Comparison of ENCODE assay signal across 8 cellular contexts in the genomic region with DNA sequence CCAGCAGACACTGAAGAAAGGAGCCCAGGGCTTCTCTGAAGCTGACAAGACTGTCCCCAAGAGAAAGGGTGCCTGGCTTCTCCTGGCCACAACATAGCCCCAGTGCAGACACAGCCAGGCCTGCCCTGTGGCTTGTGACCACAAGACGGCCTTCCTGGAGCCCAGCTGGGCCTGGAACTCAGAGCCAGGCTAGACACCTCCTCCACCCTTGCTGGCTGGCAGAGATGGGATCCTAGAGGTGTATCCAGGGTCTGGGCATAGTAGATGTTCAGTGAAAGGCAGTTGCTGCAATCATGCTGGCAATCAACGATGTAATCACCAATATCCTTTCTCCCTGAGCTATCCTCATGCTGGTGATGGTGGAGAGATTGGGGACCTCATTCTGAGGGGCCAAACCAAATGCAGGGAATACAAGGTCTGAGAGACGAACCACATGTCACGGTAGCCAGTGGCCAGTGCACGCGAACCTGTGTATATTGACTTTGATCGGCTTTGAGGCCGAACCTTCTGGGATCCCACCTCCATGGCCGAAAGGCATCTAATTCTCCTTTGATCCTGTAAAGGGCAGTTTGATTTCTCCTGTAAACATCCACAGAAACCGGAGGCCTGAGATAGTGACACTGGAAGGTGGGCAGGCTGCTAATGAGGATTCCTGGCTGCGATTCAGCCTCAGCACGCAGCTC.
DNase-seq lines count a peak whose midpoint lies in the region; ATAC-seq and TF ChIP-seq lines count a peak whose summit lies in the region.

No MANE protein-coding gene starts in this region.

- TF ChIP-seq CTCF in GM23338 (conservative IDR thresholded peaks at IDR 0.05; ENCODE audit: low read depth in 2 of 2) = no peak
- no peak for TF ChIP-seq CTCF in SK-N-SH (IDR thresholded peaks at IDR 0.05)
- no peak for TF ChIP-seq CTCF in fibroblast of lung (conservative IDR thresholded peaks at IDR 0.05 in 1 of 2, IDR thresholded peaks at IDR 0.05 in 1 of 2; ENCODE audit: low read depth in 1 of 2, low read length in 2 of 2)

- 0 out of 2 replicates have a peak, but pooled peaks cover 3% of the 10 kb centered on the region for H3K9me2 ChIP-seq in GM23338 (ENCODE audit: insufficient read depth)
- H3K9me2 ChIP-seq in SK-N-SH = no peaks in the 10 kb centered on the region

- H3K36me3 Mint-ChIP-seq in GM23338 (ENCODE audit: low read depth) = peaks cover 2% of the 10 kb centered on the region; the same call in 1 of the 3 replicates

- H3K27ac Mint-ChIP-seq in GM23338 = no peak overlapping the region

- peaks cover 3% of the 10 kb centered on the region; the same call in 1 of the 3 replicates for H3K9me3 Mint-ChIP-seq in GM23338

- H3K79me2 ChIP-seq in GM23338 (replicated peaks; ENCODE audit: insufficient read depth) (no peaks in the 10 kb centered on the region), SK-N-SH (ENCODE audit: insufficient read depth) (no peaks in the 10 kb centered on the region), fibroblast of lung (ENCODE audit: control insufficient read depth, insufficient read depth, low read length) (no peaks in the 10 kb centered on the region)

- no peak for TF ChIP-seq RAD21 in SK-N-SH (IDR thresholded peaks at IDR 0.05; ENCODE audit: low read length)

- H4K20me1 ChIP-seq in GM23338 (replicated peaks; ENCODE audit: insufficient read depth) (no peaks in the 10 kb centered on the region), SK-N-SH (ENCODE audit: insufficient read depth) (no peaks in the 10 kb centered on the region), fibroblast of lung (ENCODE audit: control insufficient read depth, extremely low read depth, insufficient read depth, low read length) (no peaks in the 10 kb centered on the region)

- DNase-seq in GM23338 (ENCODE audit: low spot score) (no peak), SK-N-SH (no peak), fibroblast of lung (ENCODE audit: low read depth in 2 of 2) (peak in 1 of 2 donors; percentile 40), NCI-H1105 (lab: John Stamatoyannopoulos, UW) (no peak), GDM1 (lab: John Stamatoyannopoulos, UW) (no peak), NCI-H510A (lab: John Stamatoyannopoulos, UW) (no peak)
- DNase-seq in effector CD4-positive, alpha-beta T cell = no peak

- H3K27ac ChIP-seq in GM23338 (ENCODE audit: low read depth) = no peak overlapping the region
- H3K27ac ChIP-seq in SK-N-SH (ENCODE audit: low read depth in 2 of 2, low read length in 1 of 2) = peak overlapping the region; percentile 60 to 86
- H3K27ac ChIP-seq in fibroblast of lung (ENCODE audit: insufficient read depth, low read length) = peak overlapping the region; percentile 97
- H3K27ac ChIP-seq in rectal smooth muscle tissue (ENCODE audit: low read depth, low read length) = no peak overlapping the region

- H3K36me3 ChIP-seq in GM23338 (ENCODE audit: insufficient read depth) = no peaks in the 10 kb centered on the region
- peaks cover 0 to 5% of the 10 kb centered on the region in 2 experiments for H3K36me3 ChIP-seq in SK-N-SH (replicated peaks in 1 of 2; ENCODE audit: control insufficient read depth in 1 of 2, insufficient read depth in 2 of 2, low read length in 1 of 2)
- H3K36me3 ChIP-seq in fibroblast of lung (ENCODE audit: control insufficient read depth, insufficient read depth, low read length) = no peaks in the 10 kb centered on the region
- no peaks in the 10 kb centered on the region for H3K36me3 ChIP-seq in rectal smooth muscle tissue (ENCODE audit: control insufficient read depth, insufficient read depth, low read length)

- H3K9me3 ChIP-seq in SK-N-SH = no peaks in the 10 kb centered on the region
- no peaks in the 10 kb centered on the region for H3K9me3 ChIP-seq in fibroblast of lung (ENCODE audit: control insufficient read depth, insufficient read depth, low read depth, low read length)

- H2AFZ ChIP-seq in GM23338 (peak overlapping the region; percentile 92), SK-N-SH (ENCODE audit: low read depth) (peak overlapping the region; percentile 86; the same call in 1 of the 2 replicates), fibroblast of lung (ENCODE audit: low read length) (peak overlapping the region; percentile 58)

- TF ChIP-seq EP300 in SK-N-SH (IDR thresholded peaks at IDR 0.05; ENCODE audit: borderline replicate concordance in 1 of 2, low read depth in 1 of 2, low read length in 1 of 2) = no peak

- H3F3A ChIP-seq in GM23338 (replicated peaks; ENCODE audit: low read depth) (no peaks in the 10 kb centered on the region), SK-N-SH (replicated peaks; ENCODE audit: insufficient read depth) (no peaks in the 10 kb centered on the region)

- peaks cover 21% of the 10 kb centered on the region for H3K4me1 Mint-ChIP-seq in GM23338

- H3K27me3 ChIP-seq in GM23338 (ENCODE audit: insufficient read depth) = no peaks in the 10 kb centered on the region
- no peaks in the 10 kb centered on the region for H3K27me3 ChIP-seq in SK-N-SH (ENCODE audit: insufficient read depth)
- H3K27me3 ChIP-seq in fibroblast of lung (ENCODE audit: control insufficient read depth, insufficient read depth, low read length) = no peaks in the 10 kb centered on the region
- no peaks in the 10 kb centered on the region for H3K27me3 ChIP-seq in rectal smooth muscle tissue (ENCODE audit: control insufficient read depth, insufficient read depth, low read length)

- 85% methylated on average over 8 of the region's 12 CpGs for WGBS in SK-N-SH (ENCODE audit: low lambda C conversion rate)

- POLR2A ChIA-PET in SK-N-SH (lab: Yijun Ruan, JAX) = interaction anchor here (0.8 to 1.9 kb wide), 4 partner anchors 10 to 132 kb away, joined by 3 to 5 read pairs (median 4); partner anchors contain the start of gene FAM120B

- H3K4me2 ChIP-seq in GM23338 (no peak overlapping the region), SK-N-SH (peak overlapping the region; percentile 66), fibroblast of lung (ENCODE audit: extremely low read depth, insufficient read depth, low read length) (peak overlapping the region; percentile 81)

- no peak overlapping the region for H3K4me3 ChIP-seq in GM23338
- H3K4me3 ChIP-seq in SK-N-SH (ENCODE audit: low read depth in 2 of 2, low read length in 1 of 2) = peak overlapping the region; percentile 14 to 33; a peak in 3 of 4 replicates
- peak overlapping the region in 1 of 4 experiments; percentile 12 for H3K4me3 ChIP-seq in fibroblast of lung (replicated peaks in 1 of 4; ENCODE audit: control extremely low read depth in 1 of 4, insufficient read depth in 1 of 4, low read depth in 3 of 4, low read length in 4 of 4)
- H3K4me3 ChIP-seq in rectal smooth muscle tissue (ENCODE audit: low read length) = peak overlapping the region; percentile 44

- no peak for ATAC-seq in GM23338

- CTCF ChIA-PET in SK-N-SH (lab: Yijun Ruan, JAX) = interaction anchor here (1.0 to 2.0 kb wide), 5 partner anchors 14 to 647 kb away, joined by 3 to 5 read pairs (median 3); no protein-coding TSS in a partner anchor

- H3K9ac ChIP-seq in SK-N-SH (peak overlapping the region; percentile 57; the same call in 1 of the 2 replicates), fibroblast of lung (ENCODE audit: insufficient read depth, low read length) (peak overlapping the region; percentile 67), rectal smooth muscle tissue (ENCODE audit: low read length) (no peak overlapping the region)

- peaks cover 9% of the 10 kb centered on the region for H3K27me3 Mint-ChIP-seq in GM23338 (ENCODE audit: insufficient read depth, low read depth, poor library complexity)

- peaks cover 10% of the 10 kb centered on the region; the same call in 1 of the 2 replicates for H3K4me1 ChIP-seq in GM23338 (ENCODE audit: insufficient read depth)
- peaks cover 18 to 35% of the 10 kb centered on the region in 2 experiments; a peak in 3 of 4 replicates for H3K4me1 ChIP-seq in SK-N-SH (ENCODE audit: control insufficient read depth in 1 of 2, insufficient read depth in 2 of 2, low read depth in 1 of 2, low read length in 1 of 2)
- H3K4me1 ChIP-seq in fibroblast of lung (ENCODE audit: control insufficient read depth, extremely low read depth, insufficient read depth, low read length) = peaks cover 22% of the 10 kb centered on the region
- H3K4me1 ChIP-seq in rectal smooth muscle tissue (ENCODE audit: control insufficient read depth, insufficient read depth, low read length) = no peaks in the 10 kb centered on the region

- peak overlapping the region; percentile 10; the same call in 1 of the 3 replicates for H3K4me3 Mint-ChIP-seq in GM23338

TF ChIP-seq in GM23338, 12 proteins besides CTCF, POLR2A, EP300 and RAD21:
- TF ChIP-seq CREB1 (CRISPR knock-in tag; IDR thresholded peaks at IDR 0.05; ENCODE audit: low read depth) (no peak), POLR2AphosphoS5 (IDR thresholded peaks at IDR 0.05; ENCODE audit: low read depth) (no peak), ZNF331 (CRISPR knock-in tag; IDR thresholded peaks at IDR 0.05; ENCODE audit: low read depth) (no peak)
- TF ChIP-seq, protein P1, sequence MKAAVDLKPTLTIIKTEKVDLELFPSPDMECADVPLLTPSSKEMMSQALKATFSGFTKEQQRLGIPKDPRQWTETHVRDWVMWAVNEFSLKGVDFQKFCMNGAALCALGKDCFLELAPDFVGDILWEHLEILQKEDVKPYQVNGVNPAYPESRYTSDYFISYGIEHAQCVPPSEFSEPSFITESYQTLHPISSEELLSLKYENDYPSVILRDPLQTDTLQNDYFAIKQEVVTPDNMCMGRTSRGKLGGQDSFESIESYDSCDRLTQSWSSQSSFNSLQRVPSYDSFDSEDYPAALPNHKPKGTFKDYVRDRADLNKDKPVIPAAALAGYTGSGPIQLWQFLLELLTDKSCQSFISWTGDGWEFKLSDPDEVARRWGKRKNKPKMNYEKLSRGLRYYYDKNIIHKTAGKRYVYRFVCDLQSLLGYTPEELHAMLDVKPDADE (IDR thresholded peaks at IDR 0.05) = no peak

TF ChIP-seq in SK-N-SH, 30 proteins besides CTCF, POLR2A, EP300 and RAD21 (continues in another document):
- TF ChIP-seq, protein P2, sequence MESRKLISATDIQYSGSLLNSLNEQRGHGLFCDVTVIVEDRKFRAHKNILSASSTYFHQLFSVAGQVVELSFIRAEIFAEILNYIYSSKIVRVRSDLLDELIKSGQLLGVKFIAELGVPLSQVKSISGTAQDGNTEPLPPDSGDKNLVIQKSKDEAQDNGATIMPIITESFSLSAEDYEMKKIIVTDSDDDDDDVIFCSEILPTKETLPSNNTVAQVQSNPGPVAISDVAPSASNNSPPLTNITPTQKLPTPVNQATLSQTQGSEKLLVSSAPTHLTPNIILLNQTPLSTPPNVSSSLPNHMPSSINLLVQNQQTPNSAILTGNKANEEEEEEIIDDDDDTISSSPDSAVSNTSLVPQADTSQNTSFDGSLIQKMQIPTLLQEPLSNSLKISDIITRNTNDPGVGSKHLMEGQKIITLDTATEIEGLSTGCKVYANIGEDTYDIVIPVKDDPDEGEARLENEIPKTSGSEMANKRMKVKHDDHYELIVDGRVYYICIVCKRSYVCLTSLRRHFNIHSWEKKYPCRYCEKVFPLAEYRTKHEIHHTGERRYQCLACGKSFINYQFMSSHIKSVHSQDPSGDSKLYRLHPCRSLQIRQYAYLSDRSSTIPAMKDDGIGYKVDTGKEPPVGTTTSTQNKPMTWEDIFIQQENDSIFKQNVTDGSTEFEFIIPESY (IDR thresholded peaks at IDR 0.05; ENCODE audit: borderline replicate concordance, low read depth) = no peak
- TF ChIP-seq SMC3 (IDR thresholded peaks at IDR 0.05; ENCODE audit: low read depth, low read length) (no peak), GABPA (IDR thresholded peaks at IDR 0.05; ENCODE audit: low read depth) (no peak), EZH2phosphoT487 (IDR thresholded peaks at IDR 0.05; ENCODE audit: borderline replicate concordance, low read depth) (no peak)

Comparison
In these comparisons a context has a peak if more than half of its experiments do, and no peak if none do; other contexts are left out.
1. H3K27ac ChIP-seq: peak in SK-N-SH (2 of 2) and fibroblast of lung (single experiment); none in GM23338 (single experiment) and rectal smooth muscle tissue (single experiment).
2. Peak in every context shown above with its lines, with median percentiles within 50 percentile points of each other: H2AFZ ChIP-seq.